ENCODE assay signal across 16 cellular contexts in genomic region chr16:12276631-12277030, GRCh38.
DNase-seq lines count a peak whose midpoint lies in the region; ATAC-seq and TF ChIP-seq lines count a peak whose summit lies in the region.
"Had no signal": no experiment of that assay in that cellular context is flagged by ENCODE, and none has a peak within 500 bp of the region (broad histone marks: within the 10 kb centered on the region; RNA-seq: fewer than 3 reads in every experiment).

No MANE protein-coding gene starts in this region.

- TF ChIP-seq RAD21 in IMR-90 (IDR thresholded peaks at IDR 0.05; ENCODE audit: low read length) = no peak

- dilution Hi-C loops in IMR-90 (cut with HindIII; ENCODE audit: low sequenced_read_pairs, unreplicated experiment) = no loop called here

- no peak for TF ChIP-seq POLR2A in IMR-90 (IDR thresholded peaks at IDR 0.05; ENCODE audit: low read depth, low read length)

- H3K4me3 ChIP-seq in IMR-90 (ENCODE audit: insufficient read depth, low read depth, low read length) (no peak overlapping the region), adipocyte (ENCODE audit: low read length) (no peak overlapping the region)

- peak; percentile 49; the same call in 1 of the 2 replicates for ATAC-seq in IMR-90 (ENCODE audit: low read depth)
- ATAC-seq in stimulated activated naive CD8-positive, alpha-beta T cell treated with anti-CD3 and anti-CD28 coated beads, Interleukin-15, Interleukin-2, amounts not matched to agents 100 U/mL and 50 U/mL, for 24 hours = no peak
- no peak for ATAC-seq in GM21447 (IDR thresholded peaks at IDR 0.05; ENCODE audit: unreplicated experiment)

- CTCF ChIA-PET in IMR-90 (lab: Yijun Ruan, JAX) = no interaction called here

- H3K23ac ChIP-seq in IMR-90 (ENCODE audit: low read depth, low read length) = no peak overlapping the region

- DNase-seq in IMR-90 (no peak), adipocyte (ENCODE audit: low read depth) (peak; percentile 15), chondrocyte (ENCODE audit: low spot score) (no peak), osteocyte (ENCODE audit: extremely low spot score, unreplicated experiment) (no peak), GM13976 (ENCODE audit: low spot score) (no peak), DMS53 treated with DMSO at 0.1 percent for 48 hours (lab: John Stamatoyannopoulos, UW; ENCODE audit: unreplicated experiment) (no peak)
- DNase-seq in stimulated activated naive CD8-positive, alpha-beta T cell treated with anti-CD3 and anti-CD28 coated beads, Interleukin-15, Interleukin-2, amounts not matched to agents 100 U/mL and 50 U/mL, for 24 hours = no peak
- DNase-seq: BE2C; C1 segment of cervical spinal cord; Caco-2; CD4-positive, CD25-positive, alpha-beta regulatory T cell; DMS79; GF-D8; H9 had no signal

- H3K4me1 ChIP-seq in IMR-90 (ENCODE audit: control insufficient read depth, insufficient read depth, low read length) (peaks cover 3% of the 10 kb centered on the region; the same call in 1 of the 2 replicates), adipocyte (ENCODE audit: control insufficient read depth, insufficient read depth, low read length) (no peaks in the 10 kb centered on the region)
- H3K4me1 ChIP-seq: BE2C, Caco-2 had no signal

- H3K36me3 ChIP-seq in IMR-90 (ENCODE audit: control insufficient read depth, insufficient read depth, low read length) = no peaks in the 10 kb centered on the region
- peaks cover 13% of the 10 kb centered on the region for H3K36me3 ChIP-seq in adipocyte (ENCODE audit: control insufficient read depth, insufficient read depth, low read length, severe bottlenecking)
- H3K36me3 ChIP-seq: BE2C had no signal

- no peak for TF ChIP-seq CTCF in IMR-90 (conservative IDR thresholded peaks at IDR 0.05; ENCODE audit: low read depth, low read length)
- TF ChIP-seq CTCF in chondrocyte (IDR thresholded peaks at IDR 0.05) = no peak
- no peak for TF ChIP-seq CTCF in osteocyte (IDR thresholded peaks at IDR 0.05)
- no peak for TF ChIP-seq CTCF in GM13976 (IDR thresholded peaks at IDR 0.05; ENCODE audit: borderline replicate concordance, control extremely low read depth, extremely low read depth, insufficient read depth, missing control alignments)

- no TSS peak for BruUV-seq in IMR-90 (replicated peaks; lab: Mats Ljungman, UMichigan)

- no peaks in the 10 kb centered on the region for H3K9me3 Mint-ChIP-seq in chondrocyte (ENCODE audit: low read depth)
- H3K9me3 Mint-ChIP-seq in osteocyte (ENCODE audit: unreplicated experiment) = no peaks in the 10 kb centered on the region
- H3K9me3 Mint-ChIP-seq: H9, IgD-negative memory B cell had no signal

- H4K91ac ChIP-seq in IMR-90 (ENCODE audit: insufficient read depth, low read depth, low read length) = no peak overlapping the region

- no peak overlapping the region for H2BK5ac ChIP-seq in IMR-90 (ENCODE audit: low read depth, low read length, poor library complexity, severe bottlenecking)

- H4K8ac ChIP-seq in IMR-90 (ENCODE audit: low read depth in 2 of 2, low read length in 2 of 2) = no peak overlapping the region

- H3K14ac ChIP-seq in IMR-90 (replicated peaks; ENCODE audit: low read depth, low read length) = no peak overlapping the region

- no peak overlapping the region for H3K4me2 ChIP-seq in IMR-90 (ENCODE audit: low read depth, low read length)

- H3K9ac ChIP-seq in IMR-90 (ENCODE audit: low read depth, low read length) = no peak overlapping the region
- H3K9ac ChIP-seq in adipocyte (ENCODE audit: low read length) = no peak overlapping the region

- H3K9me1 ChIP-seq in IMR-90 (ENCODE audit: insufficient read depth, low read length) = 0 out of 2 replicates have a peak, but pooled peaks cover 4% of the 10 kb centered on the region

- no peak overlapping the region for H3K4me3 Mint-ChIP-seq in chondrocyte (ENCODE audit: unreplicated experiment)
- H3K4me3 Mint-ChIP-seq in osteocyte (ENCODE audit: unreplicated experiment) = no peak overlapping the region
- H3K4me3 Mint-ChIP-seq: CD4-positive, CD25-positive, alpha-beta regulatory T cell; H9 had no signal

- no peak overlapping the region for H3K4ac ChIP-seq in IMR-90 (ENCODE audit: low read depth, low read length)

- H3K27ac Mint-ChIP-seq in chondrocyte (ENCODE audit: unreplicated experiment) (peak overlapping the region; percentile 5), osteocyte (ENCODE audit: unreplicated experiment) (peak overlapping the region; percentile 84)
- H3K27ac Mint-ChIP-seq: CD4-positive, CD25-positive, alpha-beta regulatory T cell; H9; IgD-negative memory B cell had no signal

- H4K20me1 ChIP-seq in IMR-90 (ENCODE audit: insufficient read depth, low read length) = no peaks in the 10 kb centered on the region

- H2BK20ac ChIP-seq in IMR-90 (ENCODE audit: low read depth, low read length) = no peak overlapping the region

- H3K36me3 Mint-ChIP-seq in chondrocyte (ENCODE audit: low read depth) (peaks cover 3% of the 10 kb centered on the region), osteocyte (ENCODE audit: unreplicated experiment) (peaks cover 6% of the 10 kb centered on the region)

- H2BK15ac ChIP-seq in IMR-90 (ENCODE audit: low read depth, low read length) = no peak overlapping the region

- intact Hi-C loops in IMR-90 (cut with micrococcal nuclease) = no loop called here

- in situ Hi-C loops in IMR-90 (cut with MboI; ENCODE audit: low sequenced_read_pairs) = no loop called here
- in situ Hi-C loops in GM13976 (cut with MboI; ENCODE audit: low sequenced_read_pairs, unreplicated experiment) = no loop called here

- POLR2A ChIA-PET in IMR-90 (lab: Charles Lee; ENCODE audit: unreplicated experiment) = no interaction called here

- H3K27me3 ChIP-seq in IMR-90 (ENCODE audit: control insufficient read depth, insufficient read depth, low read length) = no peaks in the 10 kb centered on the region
- H3K27me3 ChIP-seq in adipocyte (replicated peaks; ENCODE audit: control insufficient read depth, insufficient read depth, low read length) = no peaks in the 10 kb centered on the region
- H3K27me3 ChIP-seq: BE2C had no signal

- H2AK9ac ChIP-seq in IMR-90 (replicated peaks; ENCODE audit: low read depth, low read length, poor library complexity) = no peak overlapping the region

- no peaks in the 10 kb centered on the region for H3K9me3 ChIP-seq in IMR-90 (ENCODE audit: control insufficient read depth, insufficient read depth, low read length)
- no peaks in the 10 kb centered on the region for H3K9me3 ChIP-seq in adipocyte (ENCODE audit: control insufficient read depth, low read length)
- H3K9me3 ChIP-seq: BE2C, Caco-2 had no signal

- H3K4me1 Mint-ChIP-seq in chondrocyte (ENCODE audit: low read depth) (peaks cover 10% of the 10 kb centered on the region), osteocyte (ENCODE audit: unreplicated experiment) (peaks cover 36% of the 10 kb centered on the region)

- H3K27me3 Mint-ChIP-seq in chondrocyte (ENCODE audit: low read depth) (no peaks in the 10 kb centered on the region), osteocyte (ENCODE audit: unreplicated experiment) (no peaks in the 10 kb centered on the region)
- H3K27me3 Mint-ChIP-seq: CD4-positive, CD25-positive, alpha-beta regulatory T cell; IgD-negative memory B cell had no signal

- H2BK120ac ChIP-seq in IMR-90 (ENCODE audit: low read depth, low read length) = no peak overlapping the region

- no peaks in the 10 kb centered on the region for H3K79me1 ChIP-seq in IMR-90 (ENCODE audit: low read depth in 1 of 2, low read length in 2 of 2)

- no peak overlapping the region for H3K18ac ChIP-seq in IMR-90 (ENCODE audit: low read depth, low read length)

- no CpG with 5 or more reads among the region's 3 CpGs for WGBS in IMR-90 (ENCODE audit: extremely low coverage in 2 of 2, insufficient read length in 1 of 2), 2 experiments

- H2AK5ac ChIP-seq in IMR-90 (ENCODE audit: low read depth, low read length) = no peak overlapping the region

- no peak overlapping the region for H3K56ac ChIP-seq in IMR-90 (ENCODE audit: extremely low read depth, insufficient read depth, low read length)

- no peak overlapping the region for H4K5ac ChIP-seq in IMR-90 (ENCODE audit: low read depth, low read length)

- H2AFZ ChIP-seq in IMR-90 (replicated peaks; ENCODE audit: low read length, poor library complexity) = no peak overlapping the region

- no peak overlapping the region for H3K27ac ChIP-seq in IMR-90 (ENCODE audit: insufficient read depth, low read length)

TF ChIP-seq in IMR-90, 13 proteins besides CTCF, POLR2A, EP300 and RAD21:
- TF ChIP-seq SMC3 (IDR thresholded peaks at IDR 0.05; ENCODE audit: low read depth, low read length) (no peak), BHLHE40 (IDR thresholded peaks at IDR 0.05; ENCODE audit: low read depth, low read length) (no peak), MAFK (IDR thresholded peaks at IDR 0.05; ENCODE audit: low read depth, low read length) (no peak), USF2 (IDR thresholded peaks at IDR 0.05; ENCODE audit: low read depth, low read length) (no peak), RCOR1 (IDR thresholded peaks at IDR 0.05; ENCODE audit: insufficient replicate concordance, low read length) (no peak), MXI1 (IDR thresholded peaks at IDR 0.05; ENCODE audit: borderline replicate concordance, low read depth, low read length) (no peak), CEBPB (IDR thresholded peaks at IDR 0.05; ENCODE audit: low read depth, low read length) (no peak), CHD1 (IDR thresholded peaks at IDR 0.05; ENCODE audit: low read depth, low read length) (no peak), NFE2L2 (IDR thresholded peaks at IDR 0.05; ENCODE audit: low read depth, low read length) (no peak), ELK1 (IDR thresholded peaks at IDR 0.05; ENCODE audit: borderline replicate concordance, low read depth, low read length) (no peak), MAZ (IDR thresholded peaks at IDR 0.05; ENCODE audit: borderline replicate concordance, low read depth, low read length) (no peak), RFX5 (IDR thresholded peaks at IDR 0.05; ENCODE audit: low read depth, low read length) (no peak), FOS (IDR thresholded peaks at IDR 0.05; ENCODE audit: low read depth, low read length) (no peak)
